8 cellular contexts compared by ENCODE assay signal in genomic region chr10:80187465-80188409, GRCh38. TPM values are rescaled to one million over a fixed set of nuclear protein-coding genes. Genes with fewer than 3 reads are reported as not detected.
DNase-seq lines count a peak whose midpoint lies in the region; ATAC-seq and TF ChIP-seq lines count a peak whose summit lies in the region.

No MANE protein-coding gene starts in this region.

- peak overlapping the region; percentile 57 for H3K4me2 ChIP-seq in Karpas-422 (ENCODE audit: low read depth, low read length, poor library complexity, severe bottlenecking)

- H3K9me3 ChIP-seq in Karpas-422 (ENCODE audit: low read length), result peaks cover 3% of the 10 kb centered on the region; the same call in 1 of the 2 replicates

- peak; percentile 78 for DNase-seq in GM12864 (ENCODE audit: low read depth)
- peak; percentile 79 for DNase-seq in Karpas-422
- DNase-seq in activated CD4-positive, alpha-beta T cell treated with anti-CD3 and anti-CD28 coated beads for 4 hours, result peak; percentile 63 to 71
- DNase-seq in fibroblast of villous mesenchyme (ENCODE audit: low read depth), result peak; percentile 49
- peak; percentile 54 to 64 for DNase-seq in stimulated activated CD4-positive, alpha-beta T cell treated with anti-CD3 and anti-CD28 coated beads, Interleukin-2, amount 100 ng/mL, for 24 hours
- DNase-seq in dermis blood vessel endothelial cell, result no peak
- DNase-seq in HCEC 1CT, result no peak

- H3K4me1 ChIP-seq in Karpas-422 (ENCODE audit: low read length), result peaks cover 39% of the 10 kb centered on the region

- no peaks in the 10 kb centered on the region for H3K9me2 ChIP-seq in Karpas-422 (replicated peaks; ENCODE audit: insufficient read depth, low read length)

- H2AFZ ChIP-seq in Karpas-422 (ENCODE audit: low read length), result no peak overlapping the region

- H3K27ac ChIP-seq in Karpas-422 (ENCODE audit: low read length), result peak overlapping the region; percentile 77

- H3K27me3 ChIP-seq in Karpas-422 (ENCODE audit: low read length), result no peaks in the 10 kb centered on the region

- H4K20me1 ChIP-seq in Karpas-422 (ENCODE audit: insufficient read depth, low read depth, low read length), result no peaks in the 10 kb centered on the region

- ATAC-seq in GM21576 (IDR thresholded peaks at IDR 0.05; ENCODE audit: unreplicated experiment), result peak; percentile 92

- peaks cover 94% of the 10 kb centered on the region for H3K79me2 ChIP-seq in Karpas-422 (ENCODE audit: low read length)

- TF ChIP-seq CTCF in GM12864 (IDR thresholded peaks at IDR 0.05; ENCODE audit: low read depth, low read length, missing control alignments) (no peak), fibroblast of villous mesenchyme (IDR thresholded peaks at IDR 0.05; ENCODE audit: insufficient read depth, low read depth, low read length) (no peak)

- no peaks in the 10 kb centered on the region for H3K36me3 ChIP-seq in Karpas-422 (ENCODE audit: insufficient read depth, low read length)

- H3K4me3 ChIP-seq in GM12864 (ENCODE audit: low read depth, low read length) (no peak overlapping the region; the same call in 1 of the 2 replicates), Karpas-422 (ENCODE audit: low read length) (peak overlapping the region; percentile 38; the same call in 1 of the 2 replicates), fibroblast of villous mesenchyme (ENCODE audit: low read depth, low read length) (no peak overlapping the region)

- peak overlapping the region; percentile 55 for H3K9ac ChIP-seq in Karpas-422 (ENCODE audit: low read length)

RNA-seq across cellular contexts. Expression of gene ANXA11, which starts 17.6 kb away (rescaled TPM):
- total RNA-seq in Karpas-422 (2014; rRNA removed; shearing (Covaris generic); ENCODE audit: low replicate concordance), result 56.0 and 88.2 TPM in 2 replicates
- total RNA-seq in fibroblast of villous mesenchyme, result 79.9 and 85.0 TPM in 2 replicates
- 33.7 and 54.9 TPM in 2 replicates for total RNA-seq in dermis blood vessel endothelial cell

RNA-seq across cellular contexts. Expression of gene PLAC9, which starts 55.2 kb away (rescaled TPM):
- total RNA-seq in Karpas-422 (2014; rRNA removed; shearing (Covaris generic); ENCODE audit: low replicate concordance), result not detected in 2 replicates
- total RNA-seq in fibroblast of villous mesenchyme (0.43 and 0.64 TPM in 2 replicates), dermis blood vessel endothelial cell (0.60 and 0.68 TPM in 2 replicates)

Comparison
In these comparisons a context has a peak if more than half of its experiments do, and no peak if none do; other contexts are left out.
1. DNase-seq: peak in GM12864 (single experiment), Karpas-422 (single experiment), activated CD4-positive, alpha-beta T cell treated with anti-CD3 and anti-CD28 coated beads for 4 hours (2 of 2), fibroblast of villous mesenchyme (single experiment) and stimulated activated CD4-positive, alpha-beta T cell treated with anti-CD3 and anti-CD28 coated beads, Interleukin-2, amount 100 ng/mL, for 24 hours (2 of 2); none in dermis blood vessel endothelial cell (single experiment) and HCEC 1CT (single experiment).